18 cellular contexts compared by ENCODE assay signal in genomic region chr3:16837602-16838001, GRCh38. TPM values are rescaled to one million over a fixed set of nuclear protein-coding genes. Genes with fewer than 3 reads are reported as not detected.
DNase-seq lines count a peak whose midpoint lies in the region; ATAC-seq and TF ChIP-seq lines count a peak whose summit lies in the region.
"Had no signal": no experiment of that assay in that cellular context is flagged by ENCODE, and none has a peak within 500 bp of the region (broad histone marks: within the 10 kb centered on the region; RNA-seq: fewer than 3 reads in every experiment).

No MANE protein-coding gene starts in this region.

- no peaks in the 10 kb centered on the region for H3K9me2 ChIP-seq in OCI-LY1 (ENCODE audit: low read depth, low read length)

- H2AFZ ChIP-seq in OCI-LY1 (ENCODE audit: low read length) (peak overlapping the region; percentile 16), trophoblast cell (ENCODE audit: insufficient read depth, low read length, poor library complexity) (no peak overlapping the region)

- no peaks in the 10 kb centered on the region for H4K20me1 ChIP-seq in OCI-LY1 (ENCODE audit: insufficient read depth, low read length)

- TF ChIP-seq CTCF in activated CD8-positive, alpha-beta T cell treated with anti-CD3 and anti-CD28 coated beads for 36 hours (IDR thresholded peaks at IDR 0.05): no peak
- TF ChIP-seq CTCF in OCI-LY1 (IDR thresholded peaks at IDR 0.05; ENCODE audit: low read length) (no peak), heart right ventricle (IDR thresholded peaks at IDR 0.05) (peak in 1 of 9 donors; percentile 11)

- H3K4me1 ChIP-seq in OCI-LY1 (ENCODE audit: insufficient read depth, low read length, severe bottlenecking) (peaks cover 77% of the 10 kb centered on the region), heart right ventricle (peaks cover 0 to 36% (median 18%) of the 10 kb centered on the region in 9 donors), trophoblast cell (ENCODE audit: control insufficient read depth in 1 of 2, insufficient read depth in 2 of 2, low read length in 2 of 2) (peaks cover 7 to 9% of the 10 kb centered on the region in 2 experiments)
- H3K4me1 ChIP-seq: suprapubic skin had no signal

- H3K14ac ChIP-seq in trophoblast cell (ENCODE audit: low read length): peak overlapping the region; percentile 82

- peak overlapping the region; percentile 27 for H3K4ac ChIP-seq in trophoblast cell (ENCODE audit: low read depth, low read length)

- H3F3A ChIP-seq in OCI-LY1 (ENCODE audit: insufficient read depth, low read length): peaks cover 8% of the 10 kb centered on the region

- peak overlapping the region; percentile 77 for H2BK5ac ChIP-seq in trophoblast cell (ENCODE audit: low read depth, low read length, poor library complexity)

- peak overlapping the region; percentile 85 for H2BK120ac ChIP-seq in trophoblast cell (ENCODE audit: insufficient read depth, low read length, poor library complexity)

- H3K36me3 ChIP-seq in OCI-LY1 (ENCODE audit: insufficient read depth, low read length): no peaks in the 10 kb centered on the region
- H3K36me3 ChIP-seq in heart right ventricle: no peaks in the 10 kb centered on the region
- H3K36me3 ChIP-seq in trophoblast cell (ENCODE audit: control insufficient read depth in 1 of 2, insufficient read depth in 2 of 2, low read length in 2 of 2): no peaks in the 10 kb centered on the region
- H3K36me3 ChIP-seq: Peyer's patch, suprapubic skin had no signal

- H3K27me3 Mint-ChIP-seq in activated CD8-positive, alpha-beta T cell treated with anti-CD3 and anti-CD28 coated beads for 36 hours: no peaks in the 10 kb centered on the region
- H3K27me3 Mint-ChIP-seq in activated CD8-positive, alpha-beta T cell treated with anti-CD3 and anti-CD28 coated beads, Interleukin-2, amount 10 ng/mL, durations not matched to agents 7 days and 5 days (ENCODE audit: low read depth): no peaks in the 10 kb centered on the region
- H3K27me3 Mint-ChIP-seq: activated CD4-positive, alpha-beta memory T cell treated with anti-CD3 and anti-CD28 coated beads for 36 hours had no signal

- H4K8ac ChIP-seq in trophoblast cell (ENCODE audit: low read depth, low read length): peak overlapping the region; percentile 43

- no peaks in the 10 kb centered on the region for H3K27me3 ChIP-seq in OCI-LY1 (ENCODE audit: insufficient read depth, low read length)
- H3K27me3 ChIP-seq in heart right ventricle: no peaks in the 10 kb centered on the region
- H3K27me3 ChIP-seq in trophoblast cell (ENCODE audit: insufficient read depth, low read length): no peaks in the 10 kb centered on the region
- H3K27me3 ChIP-seq: Peyer's patch, suprapubic skin had no signal

- no peak overlapping the region for H4K12ac ChIP-seq in trophoblast cell (ENCODE audit: low read depth, low read length)

- no peaks in the 10 kb centered on the region for H3K9me3 ChIP-seq in OCI-LY1 (ENCODE audit: low read length)
- H3K9me3 ChIP-seq in heart right ventricle: no peaks in the 10 kb centered on the region
- H3K9me3 ChIP-seq in trophoblast cell (ENCODE audit: insufficient read depth, low read depth, low read length): no peaks in the 10 kb centered on the region
- H3K9me3 ChIP-seq: Peyer's patch, suprapubic skin had no signal

- no peak for ATAC-seq in activated CD8-positive, alpha-beta T cell treated with anti-CD3 and anti-CD28 coated beads for 36 hours
- ATAC-seq in activated CD8-positive, alpha-beta T cell treated with anti-CD3 and anti-CD28 coated beads, Interleukin-2, amount 10 ng/mL, durations not matched to agents 7 days and 5 days: no peak
- ATAC-seq in heart right ventricle (peak; percentile 51 to 74 (median 58)), GM21737 (IDR thresholded peaks at IDR 0.05; ENCODE audit: unreplicated experiment) (no peak)
- ATAC-seq: CD8-positive, alpha-beta T cell had no signal

- H3K18ac ChIP-seq in trophoblast cell (ENCODE audit: low read length): peak overlapping the region; percentile 76

- H3K4me3 Mint-ChIP-seq in activated CD8-positive, alpha-beta T cell treated with anti-CD3 and anti-CD28 coated beads for 36 hours: no peak overlapping the region
- no peak overlapping the region for H3K4me3 Mint-ChIP-seq in activated CD8-positive, alpha-beta T cell treated with anti-CD3 and anti-CD28 coated beads, Interleukin-2, amount 10 ng/mL, durations not matched to agents 7 days and 5 days
- H3K4me3 Mint-ChIP-seq: activated CD4-positive, alpha-beta memory T cell treated with anti-CD3 and anti-CD28 coated beads for 36 hours; CD8-positive, alpha-beta T cell had no signal

- 67 to 73% methylated on average over 7 of the region's 7 CpGs for WGBS in heart right ventricle, 2 donors
- no CpG with 5 or more reads among the region's 7 CpGs for WGBS in trophoblast cell (ENCODE audit: extremely low coverage, insufficient coverage, insufficient read length)

- no peak overlapping the region for H3K23ac ChIP-seq in trophoblast cell (ENCODE audit: low read length)

- peak overlapping the region; percentile 43 for H3K4me3 ChIP-seq in OCI-LY1 (ENCODE audit: low read depth, low read length, poor library complexity, severe bottlenecking)
- peak overlapping the region in 1 of 10 donors; percentile 11 for H3K4me3 ChIP-seq in heart right ventricle
- H3K4me3 ChIP-seq in trophoblast cell (ENCODE audit: low read depth, low read length): no peak overlapping the region
- H3K4me3 ChIP-seq: Peyer's patch, skin epidermis, suprapubic skin had no signal

- H3K9me3 Mint-ChIP-seq in activated CD8-positive, alpha-beta T cell treated with anti-CD3 and anti-CD28 coated beads for 36 hours: no peaks in the 10 kb centered on the region
- H3K9me3 Mint-ChIP-seq in activated CD8-positive, alpha-beta T cell treated with anti-CD3 and anti-CD28 coated beads, Interleukin-2, amount 10 ng/mL, durations not matched to agents 7 days and 5 days (ENCODE audit: insufficient read depth): no peaks in the 10 kb centered on the region
- H3K9me3 Mint-ChIP-seq: activated CD4-positive, alpha-beta memory T cell treated with anti-CD3 and anti-CD28 coated beads for 36 hours; activated T-helper 1 cell treated with anti-CD3 and anti-CD28 coated beads, Interleukin-12 subunit alpha, Interleukin-12 subunit beta, Interleukin-2, Interleukin-4 antibody, amounts not matched to agents 30 ng/mL and 10 ng/mL and 1 ng/mL, durations not matched to agents 14 hours and 24 hours and 36 hours; CD8-positive, alpha-beta T cell had no signal

- peaks cover 41% of the 10 kb centered on the region for H3K4me1 Mint-ChIP-seq in activated CD8-positive, alpha-beta T cell treated with anti-CD3 and anti-CD28 coated beads for 36 hours (ENCODE audit: low read depth)
- peaks cover 54% of the 10 kb centered on the region for H3K4me1 Mint-ChIP-seq in activated CD8-positive, alpha-beta T cell treated with anti-CD3 and anti-CD28 coated beads, Interleukin-2, amount 10 ng/mL, durations not matched to agents 7 days and 5 days (ENCODE audit: low read depth)

- H2BK12ac ChIP-seq in trophoblast cell (ENCODE audit: low read length): peak overlapping the region; percentile 84

- intact Hi-C loops in activated CD8-positive, alpha-beta T cell treated with anti-CD3 and anti-CD28 coated beads for 36 hours (cut with micrococcal nuclease): no loop called here
- intact Hi-C loops in heart right ventricle (cut with DNase I): loop anchor here in 5 of 10 donors (5.0 to 10.0 kb wide), 5 partner anchors 40 to 73 kb away; partner anchors contain the start of gene PLCL2 (in 3 of the 5)

- POLR2A ChIA-PET in activated CD8-positive, alpha-beta T cell treated with anti-CD3 and anti-CD28 coated beads for 36 hours (lab: Charles Lee): interaction anchor here (1.5 kb wide), 1 partner anchor 8 kb away, joined by 3 read pairs; no protein-coding TSS in a partner anchor
- POLR2A ChIA-PET in activated CD8-positive, alpha-beta T cell treated with anti-CD3 and anti-CD28 coated beads, Interleukin-2, amount 10 ng/mL, durations not matched to agents 7 days and 5 days (lab: Charles Lee): interaction anchor here (1.3 kb wide), 1 partner anchor 46 kb away, joined by 3 read pairs; no protein-coding TSS in a partner anchor

- H3K9ac ChIP-seq in OCI-LY1 (ENCODE audit: low read length) (peak overlapping the region; percentile 71), trophoblast cell (ENCODE audit: low read length) (no peak overlapping the region)

- CTCF ChIA-PET in activated CD8-positive, alpha-beta T cell treated with anti-CD3 and anti-CD28 coated beads for 36 hours (lab: Charles Lee): interaction anchor here (1.9 to 2.4 kb wide), 4 partner anchors 9 to 46 kb away, joined by 5 to 17 read pairs (median 7); no protein-coding TSS in a partner anchor
- CTCF ChIA-PET in activated CD8-positive, alpha-beta T cell treated with anti-CD3 and anti-CD28 coated beads, Interleukin-2, amount 10 ng/mL, durations not matched to agents 7 days and 5 days (lab: Charles Lee): interaction anchor here (0.8 to 2.1 kb wide), 6 partner anchors 8 to 48 kb away, joined by 3 to 15 read pairs (median 4); partner anchors contain the start of gene PLCL2

- H3K27ac Mint-ChIP-seq in activated CD8-positive, alpha-beta T cell treated with anti-CD3 and anti-CD28 coated beads for 36 hours: peak overlapping the region; percentile 6
- H3K27ac Mint-ChIP-seq in activated CD8-positive, alpha-beta T cell treated with anti-CD3 and anti-CD28 coated beads, Interleukin-2, amount 10 ng/mL, durations not matched to agents 7 days and 5 days: no peak overlapping the region
- H3K27ac Mint-ChIP-seq: activated CD4-positive, alpha-beta memory T cell treated with anti-CD3 and anti-CD28 coated beads for 36 hours; activated T-helper 1 cell treated with anti-CD3 and anti-CD28 coated beads, Interleukin-12 subunit alpha, Interleukin-12 subunit beta, Interleukin-2, Interleukin-4 antibody, amounts not matched to agents 30 ng/mL and 10 ng/mL and 1 ng/mL, durations not matched to agents 14 hours and 24 hours and 36 hours had no signal

- peaks cover 6% of the 10 kb centered on the region for H3K79me1 ChIP-seq in trophoblast cell (ENCODE audit: low read length)

- H3K79me2 ChIP-seq in OCI-LY1 (ENCODE audit: insufficient read depth, low read length) (no peaks in the 10 kb centered on the region), trophoblast cell (ENCODE audit: control insufficient read depth, insufficient read depth, low read length, poor library complexity) (peaks cover 2% of the 10 kb centered on the region)

- no peaks in the 10 kb centered on the region for H3K36me3 Mint-ChIP-seq in activated CD8-positive, alpha-beta T cell treated with anti-CD3 and anti-CD28 coated beads for 36 hours (ENCODE audit: low read depth)
- no peaks in the 10 kb centered on the region for H3K36me3 Mint-ChIP-seq in activated CD8-positive, alpha-beta T cell treated with anti-CD3 and anti-CD28 coated beads, Interleukin-2, amount 10 ng/mL, durations not matched to agents 7 days and 5 days (ENCODE audit: low read depth)
- H3K36me3 Mint-ChIP-seq: CD8-positive, alpha-beta T cell had no signal

- H3K27ac ChIP-seq in OCI-LY1 (ENCODE audit: low read depth, low read length, poor library complexity, severe bottlenecking) (peak overlapping the region; percentile 99), heart right ventricle (peak overlapping the region; percentile 33 to 83 (median 65)), trophoblast cell (ENCODE audit: low read depth, low read length) (peak overlapping the region; percentile 25)
- H3K27ac ChIP-seq: skin epidermis, suprapubic skin had no signal

- H4K91ac ChIP-seq in trophoblast cell (ENCODE audit: low read depth, low read length): peak overlapping the region; percentile 87

- no peak overlapping the region for H2AK5ac ChIP-seq in trophoblast cell (ENCODE audit: low read length)

- no peak for DNase-seq in activated CD8-positive, alpha-beta T cell treated with anti-CD3 and anti-CD28 coated beads for 36 hours
- DNase-seq in activated CD8-positive, alpha-beta T cell treated with anti-CD3 and anti-CD28 coated beads, Interleukin-2, amount 10 ng/mL, durations not matched to agents 7 days and 5 days: no peak
- DNase-seq in heart right ventricle (peak in 1 of 2 donors; percentile 67), trophoblast cell (no peak), HuH-7.5 (ENCODE audit: low spot score) (no peak), NCI-H1092 (lab: John Stamatoyannopoulos, UW) (no peak)
- DNase-seq: activated CD4-positive, alpha-beta memory T cell treated with anti-CD3 and anti-CD28 coated beads for 36 hours; CD8-positive, alpha-beta T cell; MV-4-11; NCI-H2081; NCI-H526; Peyer's patch; stimulated activated CD4-positive, alpha-beta T cell treated with anti-CD3 and anti-CD28 coated beads, Interleukin-4, amount 100 ng/mL, for 24 hours had no signal

- peak overlapping the region; percentile 77 for H3K4me2 ChIP-seq in OCI-LY1 (ENCODE audit: low read length)
- H3K4me2 ChIP-seq in trophoblast cell (ENCODE audit: low read length): peak overlapping the region; percentile 39

RNA-seq across cellular contexts. Expression of gene PLCL2, which starts 47.2 kb away (rescaled TPM):
- 10 to 100 TPM; 19.4 to 19.7 TPM for total RNA-seq in activated CD8-positive, alpha-beta T cell treated with anti-CD3 and anti-CD28 coated beads for 36 hours
- total RNA-seq in activated CD8-positive, alpha-beta T cell treated with anti-CD3 and anti-CD28 coated beads, Interleukin-2, amount 10 ng/mL, durations not matched to agents 7 days and 5 days: 10 to 100 TPM; 33.9 to 35.8 TPM
- total RNA-seq in heart right ventricle: 10 to 100 TPM; 35.5 to 79.8 (median 57.0) TPM
- polyA plus RNA-seq in heart right ventricle: 10 to 100 TPM in 1 of 2 donors, 1 to 10 TPM in 1; 8.7 to 12.8 TPM
- 5.8 and 5.9 TPM in 2 replicates for polyA plus RNA-seq in trophoblast cell (2013)

Comparison
In these comparisons a context has a peak if more than half of its experiments do, and no peak if none do; other contexts are left out.
1. ATAC-seq: peak in heart right ventricle (8 of 8); none in activated CD8-positive, alpha-beta T cell treated with anti-CD3 and anti-CD28 coated beads for 36 hours (single experiment), activated CD8-positive, alpha-beta T cell treated with anti-CD3 and anti-CD28 coated beads, Interleukin-2, amount 10 ng/mL, durations not matched to agents 7 days and 5 days (single experiment) and GM21737 (single experiment).
2. H3K27ac ChIP-seq: peak in every context shown above with its lines; median percentile 99 in OCI-LY1; 65 in heart right ventricle; 25 in trophoblast cell.